21 cellular contexts compared by ENCODE assay signal in the genomic region with DNA sequence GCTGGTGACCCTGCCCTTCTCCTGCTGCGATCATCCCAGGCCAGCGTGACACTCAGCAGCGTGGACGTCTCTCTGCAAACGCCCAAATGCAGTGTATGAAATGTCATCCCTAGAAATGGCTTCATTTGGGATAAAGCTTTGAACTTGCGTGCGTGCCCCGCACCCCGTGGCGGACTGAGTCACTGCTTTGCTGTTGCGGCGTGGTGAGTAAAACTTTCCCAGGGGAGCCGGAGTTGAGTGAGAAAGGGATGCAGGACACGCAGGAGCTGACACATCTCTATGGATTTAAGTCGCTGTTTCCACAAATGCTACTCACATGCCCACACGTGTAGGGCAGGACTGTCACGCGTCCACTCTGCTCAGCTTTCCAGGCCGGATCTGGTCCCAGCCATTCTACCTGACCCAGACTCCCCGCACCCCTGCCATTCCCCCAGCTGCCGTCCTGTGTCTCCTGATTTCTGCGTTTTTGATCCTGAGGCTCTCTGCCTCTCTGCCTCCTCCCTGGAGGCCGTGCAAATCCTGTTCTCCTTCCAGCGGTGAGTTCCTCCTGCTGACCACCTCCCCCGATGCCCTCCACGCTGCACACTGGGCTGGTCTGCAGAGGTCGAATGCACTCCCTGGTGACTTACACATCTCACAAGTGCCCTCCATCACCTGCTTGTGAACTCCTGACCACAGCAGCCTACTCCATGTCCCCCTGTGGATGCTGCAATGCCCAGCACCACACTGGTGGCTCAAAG.
DNase-seq lines count a peak whose midpoint lies in the region; ATAC-seq, FAIRE-seq and TF ChIP-seq lines count a peak whose summit lies in the region.
"Had no signal": no experiment of that assay in that cellular context is flagged by ENCODE, and none has a peak within 500 bp of the region (broad histone marks: within the 10 kb centered on the region; RNA-seq: fewer than 3 reads in every experiment).

No MANE protein-coding gene starts in this region.

- H3K36me3 Mint-ChIP-seq in activated B cell treated with CpG ODN at 0.5 μM for 24 hours (ENCODE audit: low read depth) = peaks cover 57% of the 10 kb centered on the region
- peaks cover 6 to 29% (median 9%) of the 10 kb centered on the region in 3 donors for H3K36me3 Mint-ChIP-seq in immature natural killer cell

- no peaks in the 10 kb centered on the region for H3K9me3 ChIP-seq in DND-41 (ENCODE audit: insufficient read depth, low read length, severe bottlenecking)
- no peaks in the 10 kb centered on the region for H3K9me3 ChIP-seq in gastrocnemius medialis
- H3K9me3 ChIP-seq: thyroid gland had no signal

- POLR2A ChIA-PET in activated B cell treated with CpG ODN at 0.5 μM for 24 hours (lab: Charles Lee) = no interaction called here

- H3K27me3 Mint-ChIP-seq in activated B cell treated with CpG ODN at 0.5 μM for 24 hours = no peaks in the 10 kb centered on the region
- peaks cover 0 to 20% (median 11%) of the 10 kb centered on the region in 3 donors for H3K27me3 Mint-ChIP-seq in immature natural killer cell (ENCODE audit: low read depth in 3 of 3)
- H3K27me3 Mint-ChIP-seq: activated naive CD8-positive, alpha-beta T cell treated with anti-CD3 and anti-CD28 coated beads, Interleukin-2, amount 10 ng/mL, durations not matched to agents 7 days and 5 days had no signal

- peaks cover 53% of the 10 kb centered on the region for H3K79me2 ChIP-seq in DND-41 (ENCODE audit: insufficient read depth, low read length)

- no peak overlapping the region for H3K4me2 ChIP-seq in DND-41 (ENCODE audit: insufficient read depth, low read length)

- in situ Hi-C loops in gastrocnemius medialis (cut with MboI; ENCODE audit: low sequenced_read_pairs in 4 of 4) = no loop called here

- TF ChIP-seq POLR2A in gastrocnemius medialis (IDR thresholded peaks at IDR 0.05) = no peak

- no peaks in the 10 kb centered on the region; the same call in 1 of the 2 replicates for H3K4me1 ChIP-seq in DND-41 (ENCODE audit: insufficient read depth, low read length)
- H3K4me1 ChIP-seq in gastrocnemius medialis = peaks cover 24% of the 10 kb centered on the region in 2 donors

- intact Hi-C loops in activated B cell treated with CpG ODN at 0.5 μM for 24 hours (cut with micrococcal nuclease) (no loop called here), gastrocnemius medialis (cut with DNase I; ENCODE audit: low total_unique reads) (loop anchor here (2.0 kb wide), 1 partner anchor 21 kb away; no protein-coding TSS in a partner anchor)

- FAIRE-seq in urothelium cell line (lab: Jason Lieb, UNC) = no peak
- FAIRE-seq: bronchial epithelial cell, frontal cortex, G401.6 had no signal

- H3K27ac Mint-ChIP-seq in activated B cell treated with CpG ODN at 0.5 μM for 24 hours (peak overlapping the region; percentile 31), immature natural killer cell (peak overlapping the region; percentile 14 to 86 (median 78))
- H3K27ac Mint-ChIP-seq: activated naive CD8-positive, alpha-beta T cell treated with anti-CD3 and anti-CD28 coated beads, Interleukin-2, amount 10 ng/mL, durations not matched to agents 7 days and 5 days had no signal

- H3K9me3 Mint-ChIP-seq in activated B cell treated with CpG ODN at 0.5 μM for 24 hours (no peaks in the 10 kb centered on the region), immature natural killer cell (peaks cover 0 to 2% (median 0%) of the 10 kb centered on the region in 6 donors)
- H3K9me3 Mint-ChIP-seq: activated naive CD8-positive, alpha-beta T cell treated with anti-CD3 and anti-CD28 coated beads, Interleukin-2, amount 10 ng/mL, durations not matched to agents 7 days and 5 days; neural crest cell had no signal

- peak overlapping the region; percentile 47 for H3K27ac ChIP-seq in DND-41 (ENCODE audit: low read length)
- H3K27ac ChIP-seq in gastrocnemius medialis = peak overlapping the region in 3 of 4 donors; percentile 68 to 82 (median 82)
- H3K27ac ChIP-seq: GM23248, thyroid gland had no signal

- no peak overlapping the region for H3K4me3 Mint-ChIP-seq in activated B cell treated with CpG ODN at 0.5 μM for 24 hours
- peak overlapping the region in 2 of 5 donors; percentile 9 to 36 for H3K4me3 Mint-ChIP-seq in immature natural killer cell
- H3K4me3 Mint-ChIP-seq: activated naive CD8-positive, alpha-beta T cell treated with anti-CD3 and anti-CD28 coated beads, Interleukin-2, amount 10 ng/mL, durations not matched to agents 7 days and 5 days; neural crest cell had no signal

- H3K9ac ChIP-seq in DND-41 (ENCODE audit: low read depth, low read length) = no peak overlapping the region
- H3K9ac ChIP-seq: GM23248 had no signal

- no peak overlapping the region for H2AFZ ChIP-seq in DND-41 (ENCODE audit: low read depth, low read length)
- H2AFZ ChIP-seq: GM23248 had no signal

- ATAC-seq in DND-41 (ENCODE audit: insufficient read depth, low read depth) (no peak), activated B cell treated with CpG ODN at 0.5 μM for 24 hours (ENCODE audit: low read depth) (no peak), gastrocnemius medialis (no peak), GM21619 (IDR thresholded peaks at IDR 0.05; ENCODE audit: unreplicated experiment) (no peak)
- ATAC-seq: activated CD4-positive, CD25-positive, alpha-beta regulatory T cell treated with anti-CD3 and anti-CD28 coated beads, Interleukin-2, amount 50 U/mL, for 24 hours had no signal

- no peaks in the 10 kb centered on the region for H4K20me1 ChIP-seq in DND-41 (ENCODE audit: insufficient read depth, low read length)

- H3K27me3 ChIP-seq in DND-41 (ENCODE audit: insufficient read depth, low read length, poor library complexity) (no peaks in the 10 kb centered on the region), gastrocnemius medialis (no peaks in the 10 kb centered on the region)
- H3K27me3 ChIP-seq: thyroid gland had no signal

- H3K4me3 ChIP-seq in DND-41 (ENCODE audit: low read depth in 1 of 2, low read length in 2 of 2) (no peak overlapping the region), gastrocnemius medialis (no peak overlapping the region)
- H3K4me3 ChIP-seq: GM23248, thyroid gland had no signal

- H3K36me3 ChIP-seq in DND-41 (ENCODE audit: insufficient read depth, low read length) = peaks cover 42% of the 10 kb centered on the region
- no peaks in the 10 kb centered on the region for H3K36me3 ChIP-seq in gastrocnemius medialis

- DNase-seq in DND-41 (no peak), activated B cell treated with CpG ODN at 0.5 μM for 24 hours (no peak), immature natural killer cell (no peak), gastrocnemius medialis (no peak), SW 1271 (lab: John Stamatoyannopoulos, UW) (no peak), NCI-H1048 (lab: John Stamatoyannopoulos, UW) (no peak), urothelium cell line (ENCODE audit: low spot score) (no peak)
- DNase-seq: activated CD8-positive, alpha-beta memory T cell treated with anti-CD3 and anti-CD28 coated beads for 24 hours; activated naive CD8-positive, alpha-beta T cell treated with anti-CD3 and anti-CD28 coated beads, Interleukin-2, amount 10 ng/mL, durations not matched to agents 7 days and 5 days; erythroblast; GM23248; NCI-H1105; NCI-H2081 treated with DMSO at 0.1 percent for 48 hours; NCI-H510A; thyroid gland had no signal

- CTCF ChIA-PET in activated B cell treated with CpG ODN at 0.5 μM for 24 hours (lab: Charles Lee) = no interaction called here

- no peak for TF ChIP-seq CTCF in DND-41 (IDR thresholded peaks at IDR 0.05; ENCODE audit: borderline replicate concordance, extremely low read depth, low read length, poor library complexity, severe bottlenecking)
- no peak for TF ChIP-seq CTCF in activated B cell treated with CpG ODN at 0.5 μM for 24 hours (IDR thresholded peaks at IDR 0.05)
- TF ChIP-seq CTCF in gastrocnemius medialis (IDR thresholded peaks at IDR 0.05 in 4 of 5, conservative IDR thresholded peaks at IDR 0.05 in 1 of 5) = no peak

- H3K4me1 Mint-ChIP-seq in activated B cell treated with CpG ODN at 0.5 μM for 24 hours (peaks cover 51% of the 10 kb centered on the region), immature natural killer cell (peaks cover 83 to 92% of the 10 kb centered on the region in 2 donors)
